Comparison of ENCODE assay signal across 8 cellular contexts in the genomic region with DNA sequence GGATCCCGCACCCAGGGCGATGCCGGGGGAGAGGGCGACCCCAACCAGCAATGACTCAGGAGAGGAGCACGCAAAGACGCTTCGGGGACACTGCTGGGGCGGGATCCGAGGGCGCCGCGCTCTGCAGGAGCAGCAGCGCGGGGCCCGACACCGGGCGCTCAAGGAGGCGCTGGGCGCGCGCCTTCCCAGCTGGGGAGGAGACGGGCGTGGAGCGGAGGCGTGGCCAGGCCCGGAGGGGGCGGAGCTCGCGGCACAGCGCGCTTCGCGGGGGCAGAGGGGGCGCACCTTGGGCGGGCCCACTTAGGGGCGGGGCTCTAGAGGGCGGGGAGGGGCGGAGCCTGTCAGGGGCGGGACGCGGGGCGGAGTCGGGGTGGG. TPM values are rescaled to one million over a fixed set of nuclear protein-coding genes. Genes with fewer than 3 reads are reported as not detected.
DNase-seq lines count a peak whose midpoint lies in the region; ATAC-seq and TF ChIP-seq lines count a peak whose summit lies in the region.

No MANE protein-coding gene starts in this region.

- H3K4me3 Mint-ChIP-seq in naive B cell: peak overlapping the region; percentile 33 to 83 (median 66)

- peaks cover 3 to 9% (median 7%) of the 10 kb centered on the region in 7 donors for H3K9me3 Mint-ChIP-seq in naive B cell

- peaks cover 14 to 43% (median 22%) of the 10 kb centered on the region in 3 donors for H3K4me1 Mint-ChIP-seq in naive B cell

- no peaks in the 10 kb centered on the region for H3K27me3 Mint-ChIP-seq in naive B cell

- H3K27ac Mint-ChIP-seq in naive B cell: peak overlapping the region in 1 of 6 donors; percentile 45

- peaks cover 0 to 8% of the 10 kb centered on the region in 2 donors for H3K36me3 Mint-ChIP-seq in naive B cell

- peak; percentile 76 for DNase-seq in Caki2 (ENCODE audit: low read depth)
- DNase-seq in HuH-7 (ENCODE audit: low spot score): peak; percentile 74
- DNase-seq in activated T-helper 1 cell treated with anti-CD3 and anti-CD28 coated beads, Interleukin-2, amount 50 U/mL, for 16 hours (ENCODE audit: low read depth in 1 of 2, low spot score in 1 of 2): peak; percentile 89 to 90
- peak; percentile 88 for DNase-seq in fibroblast of gingiva (ENCODE audit: low read depth)
- DNase-seq in naive B cell: peak; percentile 85
- peak; percentile 80 for DNase-seq in stimulated activated CD8-positive, alpha-beta memory T cell treated with anti-CD3 and anti-CD28 coated beads, Interleukin-7, amount 100 ng/mL, for 24 hours (ENCODE audit: low read depth)

- in situ Hi-C loops in Caki2 (cut with HindIII; ENCODE audit: low pct_unique_long_range_greater_than_20kb, low sequenced_read_pairs): loop anchor here (25.0 kb wide), 1 partner anchor 320 kb away; no protein-coding TSS in a partner anchor

- ATAC-seq in GM21526 (IDR thresholded peaks at IDR 0.05; ENCODE audit: low FRiP score, unreplicated experiment) (peak; percentile 67), naive B cell (ENCODE audit: low read depth in 2 of 2) (peak; percentile 73 to 76)

TF ChIP-seq in PFSK-1, 5 proteins besides CTCF, POLR2A, EP300 and RAD21:
- TF ChIP-seq FOXP2 (optimal IDR thresholded peaks at IDR 0.05; ENCODE audit: borderline replicate concordance, extremely low read depth, extremely low read length, insufficient read depth): peak; percentile 45
- no peak for TF ChIP-seq TAF1 (IDR thresholded peaks at IDR 0.05; ENCODE audit: borderline replicate concordance, insufficient read depth, low read length)
- TF ChIP-seq, protein P1, sequence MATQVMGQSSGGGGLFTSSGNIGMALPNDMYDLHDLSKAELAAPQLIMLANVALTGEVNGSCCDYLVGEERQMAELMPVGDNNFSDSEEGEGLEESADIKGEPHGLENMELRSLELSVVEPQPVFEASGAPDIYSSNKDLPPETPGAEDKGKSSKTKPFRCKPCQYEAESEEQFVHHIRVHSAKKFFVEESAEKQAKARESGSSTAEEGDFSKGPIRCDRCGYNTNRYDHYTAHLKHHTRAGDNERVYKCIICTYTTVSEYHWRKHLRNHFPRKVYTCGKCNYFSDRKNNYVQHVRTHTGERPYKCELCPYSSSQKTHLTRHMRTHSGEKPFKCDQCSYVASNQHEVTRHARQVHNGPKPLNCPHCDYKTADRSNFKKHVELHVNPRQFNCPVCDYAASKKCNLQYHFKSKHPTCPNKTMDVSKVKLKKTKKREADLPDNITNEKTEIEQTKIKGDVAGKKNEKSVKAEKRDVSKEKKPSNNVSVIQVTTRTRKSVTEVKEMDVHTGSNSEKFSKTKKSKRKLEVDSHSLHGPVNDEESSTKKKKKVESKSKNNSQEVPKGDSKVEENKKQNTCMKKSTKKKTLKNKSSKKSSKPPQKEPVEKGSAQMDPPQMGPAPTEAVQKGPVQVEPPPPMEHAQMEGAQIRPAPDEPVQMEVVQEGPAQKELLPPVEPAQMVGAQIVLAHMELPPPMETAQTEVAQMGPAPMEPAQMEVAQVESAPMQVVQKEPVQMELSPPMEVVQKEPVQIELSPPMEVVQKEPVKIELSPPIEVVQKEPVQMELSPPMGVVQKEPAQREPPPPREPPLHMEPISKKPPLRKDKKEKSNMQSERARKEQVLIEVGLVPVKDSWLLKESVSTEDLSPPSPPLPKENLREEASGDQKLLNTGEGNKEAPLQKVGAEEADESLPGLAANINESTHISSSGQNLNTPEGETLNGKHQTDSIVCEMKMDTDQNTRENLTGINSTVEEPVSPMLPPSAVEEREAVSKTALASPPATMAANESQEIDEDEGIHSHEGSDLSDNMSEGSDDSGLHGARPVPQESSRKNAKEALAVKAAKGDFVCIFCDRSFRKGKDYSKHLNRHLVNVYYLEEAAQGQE (IDR thresholded peaks at IDR 0.05; ENCODE audit: insufficient read depth in 1 of 2, low read depth in 2 of 2, low read length in 2 of 2): no peak
- TF ChIP-seq POLR2AphosphoS5 (IDR thresholded peaks at IDR 0.05; ENCODE audit: low read depth, low read length): peak; percentile 41; the same call in 1 of the 2 replicates
- TF ChIP-seq SIN3A (IDR thresholded peaks at IDR 0.05; ENCODE audit: borderline replicate concordance, insufficient read depth, low read length): peak; percentile 87

RNA-seq across cellular contexts. Expression of a gene that starts 0.4 kb away (rescaled TPM):
- total RNA-seq in Caki2 (2014; rRNA removed; shearing (Covaris generic); ENCODE audit: low replicate concordance): 128 and 131 TPM in 2 replicates
- polyA plus RNA-seq in PFSK-1 (2012; ENCODE audit: insufficient read length, low read depth): 108 TPM
- polyA plus RNA-seq in naive B cell (ENCODE audit: low read depth in 6 of 6): 100 to 1,000 TPM in 1 of 6 donors, 10 to 100 TPM in 5; 71.2 to 100 (median 79.5) TPM

RNA-seq across cellular contexts. Expression of a gene that starts 15.9 kb away (rescaled TPM):
- total RNA-seq in Caki2 (2014; rRNA removed; shearing (Covaris generic); ENCODE audit: low replicate concordance): 43.8 and 50.0 TPM in 2 replicates
- 122 TPM for polyA plus RNA-seq in PFSK-1 (2012; ENCODE audit: insufficient read length, low read depth)
- 10 to 100 TPM; 53.8 to 72.5 (median 59.5) TPM for polyA plus RNA-seq in naive B cell (ENCODE audit: low read depth in 6 of 6)

RNA-seq across cellular contexts. Expression of a gene that starts 56.0 kb away (rescaled TPM):
- 423 and 427 TPM in 2 replicates for total RNA-seq in Caki2 (2014; rRNA removed; shearing (Covaris generic); ENCODE audit: low replicate concordance)
- 197 TPM for polyA plus RNA-seq in PFSK-1 (2012; ENCODE audit: insufficient read length, low read depth)
- polyA plus RNA-seq in naive B cell (ENCODE audit: low read depth in 6 of 6): 10 to 100 TPM; 28.1 to 43.5 (median 36.1) TPM

Comparison
In these comparisons a context has a peak if more than half of its experiments do, and no peak if none do; other contexts are left out.
1. Peak in every context shown above with its lines: DNase-seq and ATAC-seq.